Comparison of ENCODE assay signal across 10 cellular contexts in the genomic region with DNA sequence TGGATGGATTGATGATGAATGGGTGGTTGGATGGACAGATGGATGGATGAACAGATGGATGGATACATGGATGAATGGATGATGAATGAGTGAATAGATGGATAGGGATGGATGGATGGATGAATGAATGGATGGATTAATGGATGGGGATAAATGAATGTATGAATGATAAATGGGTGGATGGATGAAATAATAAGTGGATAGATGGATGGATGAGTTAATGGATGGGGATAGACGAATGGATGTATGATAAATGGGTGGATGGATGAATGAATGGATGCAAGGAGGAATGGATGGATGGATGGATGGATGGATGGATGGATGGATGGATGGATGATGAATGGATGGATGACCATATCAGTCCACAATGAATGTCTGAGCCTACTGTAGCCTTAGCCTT.
"Had no signal": no experiment of that assay in that cellular context is flagged by ENCODE, and none has a peak within 500 bp of the region (broad histone marks: within the 10 kb centered on the region; RNA-seq: fewer than 3 reads in every experiment).

No MANE protein-coding gene starts in this region.

- H2AFZ ChIP-seq: GM23248 had no signal

- H3K9ac ChIP-seq: GM23248, KMS-11 had no signal

- H3K4me2 ChIP-seq: KMS-11 had no signal

- FAIRE-seq: H54, HepG2 had no signal

- H3K27ac ChIP-seq: GM23248, KMS-11 had no signal

- H3K4me3 ChIP-seq: GM23248 had no signal

- ATAC-seq: HepG2 had no signal

- DNase-seq: GM23248, GOT3, H9, HCEC 1CT, HFFc6, Karpas-422, KBM-7 had no signal
